Comparison of ENCODE assay signal across 14 cellular contexts in the genomic region with DNA sequence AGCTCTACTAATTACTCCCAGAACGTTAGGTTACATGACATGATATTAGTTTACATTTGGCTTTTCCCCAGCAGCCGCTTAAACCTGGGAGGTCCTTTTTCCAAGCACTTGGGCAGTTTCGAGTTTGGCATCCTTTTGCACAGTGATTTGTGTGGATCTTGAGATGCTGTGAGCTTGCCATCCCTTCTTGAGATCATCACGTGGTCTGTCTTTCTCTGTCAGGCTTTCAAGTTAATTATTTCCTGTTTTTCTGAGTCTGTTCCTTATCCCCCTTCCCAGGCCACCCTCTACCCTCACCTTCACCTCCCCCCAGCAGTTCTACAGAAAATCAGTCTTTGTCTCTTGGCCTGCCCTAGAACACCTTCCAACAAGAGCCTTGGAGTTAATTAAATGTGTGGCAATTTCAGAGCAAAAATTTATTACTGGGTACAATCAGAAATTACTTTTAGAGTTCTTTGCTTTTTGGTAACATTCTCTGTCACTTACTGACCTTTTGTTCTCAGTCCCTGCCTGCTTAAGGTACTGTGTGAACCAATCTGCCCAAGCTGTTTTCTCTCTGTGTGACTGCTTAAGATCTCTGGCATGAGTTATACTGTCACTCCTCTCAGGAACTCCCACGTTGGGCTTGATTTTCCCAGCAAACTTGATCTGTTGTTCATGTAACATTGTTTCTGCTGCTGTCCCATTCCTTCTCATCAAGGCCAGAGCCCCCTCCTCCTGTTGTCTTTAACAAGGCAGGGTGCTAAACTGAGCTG. TPM values are rescaled to one million over a fixed set of nuclear protein-coding genes. Genes with fewer than 3 reads are reported as not detected.
DNase-seq lines count a peak whose midpoint lies in the region; ATAC-seq and TF ChIP-seq lines count a peak whose summit lies in the region.
"Had no signal": no experiment of that assay in that cellular context is flagged by ENCODE, and none has a peak within 500 bp of the region (broad histone marks: within the 10 kb centered on the region; RNA-seq: fewer than 3 reads in every experiment).

No MANE protein-coding gene starts in this region.

- POLR2A ChIA-PET in WTC11 (lab: Charles Lee): no interaction called here

- H3K36me3 Mint-ChIP-seq in WTC11: no peaks in the 10 kb centered on the region
- H3K36me3 Mint-ChIP-seq: CD4-positive, CD25-positive, alpha-beta regulatory T cell had no signal

- peaks cover 16% of the 10 kb centered on the region for H4K20me1 ChIP-seq in BLaER1
- peaks cover 5% of the 10 kb centered on the region; the same call in 1 of the 2 replicates for H4K20me1 ChIP-seq in Karpas-422 (ENCODE audit: insufficient read depth, low read depth, low read length)
- H4K20me1 ChIP-seq in smooth muscle cell (ENCODE audit: low read depth): peaks cover 15% of the 10 kb centered on the region

- H3K4me3 ChIP-seq in BLaER1 (no peak overlapping the region), Karpas-422 (ENCODE audit: low read length) (no peak overlapping the region), mesodermal cell (ENCODE audit: extremely low read depth, insufficient read depth, low read length, poor library complexity, severe bottlenecking) (no peak overlapping the region), smooth muscle cell (no peak overlapping the region), aorta (ENCODE audit: low read length in 2 of 2) (no peak overlapping the region)
- H3K4me3 ChIP-seq: dorsolateral prefrontal cortex had no signal

- H3F3A ChIP-seq in smooth muscle cell (ENCODE audit: low read depth): peaks cover 10% of the 10 kb centered on the region

- H3K4me2 ChIP-seq in BLaER1: peak overlapping the region; percentile 31; the same call in 1 of the 2 replicates
- no peak overlapping the region for H3K4me2 ChIP-seq in Karpas-422 (ENCODE audit: low read depth, low read length, poor library complexity, severe bottlenecking)
- no peak overlapping the region for H3K4me2 ChIP-seq in smooth muscle cell

- H3K4me1 ChIP-seq in BLaER1 (peaks cover 42% of the 10 kb centered on the region), Karpas-422 (ENCODE audit: low read length) (peaks cover 53% of the 10 kb centered on the region), mesodermal cell (ENCODE audit: control insufficient read depth, insufficient read depth, low read length, poor library complexity, severe bottlenecking) (peaks cover 25% of the 10 kb centered on the region), smooth muscle cell (ENCODE audit: low read depth) (peaks cover 32% of the 10 kb centered on the region), aorta (ENCODE audit: control insufficient read depth in 1 of 2, insufficient read depth in 2 of 2, low read length in 2 of 2) (peaks cover 0 to 3% of the 10 kb centered on the region in 2 donors)

- no peak overlapping the region for H3K27ac Mint-ChIP-seq in WTC11
- H3K27ac Mint-ChIP-seq: activated naive CD4-positive, alpha-beta T cell treated with anti-CD3 and anti-CD28 coated beads for 36 hours; stimulated activated effector memory CD8-positive, alpha-beta T cell treated with anti-CD3 and anti-CD28 coated beads, Interleukin-12 subunit alpha, Interleukin-12 subunit beta, amount 100 ng/mL, for 72 hours had no signal

- no peak overlapping the region for H3K9ac ChIP-seq in BLaER1
- H3K9ac ChIP-seq in Karpas-422 (ENCODE audit: low read length): no peak overlapping the region
- H3K9ac ChIP-seq in smooth muscle cell (ENCODE audit: low read depth): no peak overlapping the region

- H3K9me3 ChIP-seq in BLaER1 (no peaks in the 10 kb centered on the region), Karpas-422 (ENCODE audit: low read length) (no peaks in the 10 kb centered on the region), mesodermal cell (ENCODE audit: control insufficient read depth, low read length) (no peaks in the 10 kb centered on the region), smooth muscle cell (replicated peaks; ENCODE audit: low read depth) (no peaks in the 10 kb centered on the region), aorta (ENCODE audit: control insufficient read depth, low read length) (no peaks in the 10 kb centered on the region)

- ATAC-seq in WTC11: no peak
- ATAC-seq in aorta (ENCODE audit: low FRiP score): no peak
- ATAC-seq in GM21576 (IDR thresholded peaks at IDR 0.05; ENCODE audit: unreplicated experiment): no peak
- ATAC-seq: stimulated activated effector memory CD8-positive, alpha-beta T cell treated with anti-CD3 and anti-CD28 coated beads, Interleukin-12 subunit alpha, Interleukin-12 subunit beta, amount 100 ng/mL, for 72 hours had no signal

- H2AFZ ChIP-seq in Karpas-422 (ENCODE audit: low read length): 0 out of 2 replicates have a peak overlapping the region, but pooled peaks have one; percentile 13
- H2AFZ ChIP-seq in smooth muscle cell (ENCODE audit: low read depth): no peak overlapping the region

- no peaks in the 10 kb centered on the region for H3K9me3 Mint-ChIP-seq in WTC11
- H3K9me3 Mint-ChIP-seq: activated naive CD4-positive, alpha-beta T cell treated with anti-CD3 and anti-CD28 coated beads for 36 hours; CD4-positive, CD25-positive, alpha-beta regulatory T cell; stimulated activated effector memory CD8-positive, alpha-beta T cell treated with anti-CD3 and anti-CD28 coated beads, Interleukin-12 subunit alpha, Interleukin-12 subunit beta, amount 100 ng/mL, for 72 hours had no signal

- 19 to 24% methylated on average over 2 to 3 of the region's 5 CpGs for WGBS in mesodermal cell (ENCODE audit: insufficient coverage in 2 of 2), 2 experiments
- WGBS in smooth muscle cell (ENCODE audit: low lambda C conversion rate): 33% methylated on average over 5 of the region's 5 CpGs
- WGBS in aorta, 2 donors: 34% methylated on average over 5 of the region's 5 CpGs

- intact Hi-C loops in aorta (cut with DNase I): loop anchor here (5.0 to 10.0 kb wide), 2 partner anchors 123 to 375 kb away; a partner anchor contains a TSS

- H3K4me3 Mint-ChIP-seq in WTC11: no peak overlapping the region
- H3K4me3 Mint-ChIP-seq: activated naive CD4-positive, alpha-beta T cell treated with anti-CD3 and anti-CD28 coated beads for 36 hours; stimulated activated effector memory CD8-positive, alpha-beta T cell treated with anti-CD3 and anti-CD28 coated beads, Interleukin-12 subunit alpha, Interleukin-12 subunit beta, amount 100 ng/mL, for 72 hours had no signal

- no peaks in the 10 kb centered on the region; the same call in 1 of the 2 replicates for H3K27me3 Mint-ChIP-seq in WTC11 (ENCODE audit: low read depth)

- CTCF ChIA-PET in WTC11 (lab: Charles Lee): interaction anchor here (0.5 to 1.7 kb wide), 8 partner anchors 13 to 391 kb away, joined by 3 to 6 read pairs (median 3); no protein-coding TSS in a partner anchor

- peaks cover 32% of the 10 kb centered on the region for H3K4me1 Mint-ChIP-seq in WTC11

- no peak overlapping the region for H3K27ac ChIP-seq in BLaER1
- H3K27ac ChIP-seq in Karpas-422 (ENCODE audit: low read length): no peak overlapping the region
- H3K27ac ChIP-seq in mesodermal cell (ENCODE audit: low read depth, low read length, severe bottlenecking): peak overlapping the region; percentile 91
- H3K27ac ChIP-seq in smooth muscle cell (ENCODE audit: low read depth): no peak overlapping the region
- H3K27ac ChIP-seq in aorta (ENCODE audit: low read depth in 1 of 2, low read length in 2 of 2): no peak overlapping the region

- H3K36me3 ChIP-seq in BLaER1 (peaks cover 3% of the 10 kb centered on the region; the same call in 1 of the 2 replicates), Karpas-422 (ENCODE audit: insufficient read depth, low read length) (peaks cover 4% of the 10 kb centered on the region; the same call in 1 of the 2 replicates), mesodermal cell (ENCODE audit: control insufficient read depth, insufficient read depth, low read length) (peaks cover 4% of the 10 kb centered on the region), smooth muscle cell (ENCODE audit: low read depth) (no peaks in the 10 kb centered on the region), aorta (ENCODE audit: control insufficient read depth in 1 of 2, insufficient read depth in 2 of 2, low read length in 1 of 2) (no peaks in the 10 kb centered on the region)

- DNase-seq in Karpas-422: no peak
- no peak for DNase-seq in WTC11 (ENCODE audit: low spot score)
- DNase-seq in NCI-H1048 (lab: John Stamatoyannopoulos, UW): no peak
- DNase-seq in smooth muscle cell (lab: John Stamatoyannopoulos, UW; ENCODE audit: unreplicated experiment): no peak
- no peak for DNase-seq in aorta
- DNase-seq: activated naive CD4-positive, alpha-beta T cell treated with anti-CD3 and anti-CD28 coated beads for 36 hours; dorsolateral prefrontal cortex; NCI-H187 treated with DMSO at 0.1 percent for 48 hours; stimulated activated CD4-positive, alpha-beta T cell treated with anti-CD3 and anti-CD28 coated beads, Interleukin-15, amount 100 ng/mL, for 24 hours had no signal

- H3K79me2 ChIP-seq in Karpas-422 (ENCODE audit: low read length) (peaks cover 16% of the 10 kb centered on the region), smooth muscle cell (ENCODE audit: low read depth) (peaks cover 18% of the 10 kb centered on the region)

- H3K27me3 ChIP-seq in BLaER1: no peaks in the 10 kb centered on the region
- no peaks in the 10 kb centered on the region for H3K27me3 ChIP-seq in Karpas-422 (ENCODE audit: low read length)
- no peaks in the 10 kb centered on the region for H3K27me3 ChIP-seq in smooth muscle cell (ENCODE audit: low read depth)
- H3K27me3 ChIP-seq in aorta (ENCODE audit: control insufficient read depth in 1 of 2, insufficient read depth in 2 of 2, low read length in 1 of 2): no peaks in the 10 kb centered on the region
- H3K27me3 ChIP-seq: dorsolateral prefrontal cortex had no signal

- no peaks in the 10 kb centered on the region for H3K9me2 ChIP-seq in Karpas-422 (replicated peaks; ENCODE audit: insufficient read depth, low read length)

- no peak for TF ChIP-seq CTCF in WTC11 (IDR thresholded peaks at IDR 0.05)
- no peak for TF ChIP-seq CTCF in smooth muscle cell (IDR thresholded peaks at IDR 0.05; ENCODE audit: borderline replicate concordance, insufficient read depth, poor library complexity, severe bottlenecking)

TF ChIP-seq in WTC11, 78 proteins besides CTCF, POLR2A, EP300 and RAD21 (continues in another document):
- TF ChIP-seq ESRRA (CRISPR knock-in tag; IDR thresholded peaks at IDR 0.05; ENCODE audit: borderline replicate concordance) (no peak), MYBL2 (CRISPR knock-in tag; IDR thresholded peaks at IDR 0.05) (no peak)

RNA-seq across cellular contexts. Expression of a gene that starts 3.1 kb away (rescaled TPM):
- 27.5 and 52.4 TPM in 2 replicates for total RNA-seq in Karpas-422 (2014; rRNA removed; shearing (Covaris generic); ENCODE audit: low replicate concordance)
- 14.3 to 17.3 TPM (median 16.8 TPM) in 3 replicates for total RNA-seq in WTC11 (2021)
- 28.2 TPM for polyA plus RNA-seq in mesodermal cell (2013, experiment 1 of 2)
- 26.9 TPM for polyA plus RNA-seq in mesodermal cell (2013, experiment 2 of 2)
- 24.3 and 24.9 TPM in 2 replicates for total RNA-seq in smooth muscle cell
- 8.1 and 9.0 TPM in 2 replicates for polyA plus RNA-seq in smooth muscle cell
- total RNA-seq in aorta: 10 to 100 TPM; 20.3 to 38.3 TPM
- 10 to 100 TPM in 1 of 2 donors, 1 to 10 TPM in 1; 5.6 to 13.2 TPM for polyA plus RNA-seq in aorta

RNA-seq across cellular contexts. Expression of a gene that starts 59.6 kb away (rescaled TPM):
- not detected in 2 replicates for total RNA-seq in Karpas-422 (2014; rRNA removed; shearing (Covaris generic); ENCODE audit: low replicate concordance)
- 9.7 to 13.0 TPM (median 11.8 TPM) in 3 replicates for total RNA-seq in WTC11 (2021)
- polyA plus RNA-seq in mesodermal cell (2013, experiment 1 of 2): 11.6 TPM
- 8.9 TPM for polyA plus RNA-seq in mesodermal cell (2013, experiment 2 of 2)
- total RNA-seq in smooth muscle cell: 5.3 and 7.1 TPM in 2 replicates
- polyA plus RNA-seq in smooth muscle cell: 3.8 and 4.2 TPM in 2 replicates
- 1 to 10 TPM; 1.5 to 4.2 TPM for total RNA-seq in aorta
- polyA plus RNA-seq in aorta: 1 to 10 TPM; 2.1 to 7.5 TPM
